Comparison of ENCODE assay signal across 13 cellular contexts in genomic region chr4:81378398-81378797, GRCh38.
"Had no signal": no experiment of that assay in that cellular context is flagged by ENCODE, and none has a peak within 500 bp of the region (broad histone marks: within the 10 kb centered on the region; RNA-seq: fewer than 3 reads in every experiment).

No MANE protein-coding gene starts in this region.

- DNase-seq: activated CD4-positive, alpha-beta T cell treated with anti-CD3 and anti-CD28 coated beads for 4 hours; activated CD8-positive, alpha-beta T cell treated with anti-CD3 and anti-CD28 coated beads for 36 hours; activated effector memory CD4-positive, alpha-beta T cell treated with Interleukin-2 at 50 U/mL for 16 hours; activated T-cell treated with anti-CD3 and anti-CD28 coated beads, Interleukin-2, amount 50 U/mL, for 4 hours; erythroblast; hypothalamus; kidney; left lung; mammary epithelial cell; naive B cell; ovary; uterus had no signal

- H3K4me3 ChIP-seq: cardiac muscle cell, left lung, ovary, uterus had no signal
